10 cellular contexts compared by ENCODE assay signal in genomic region chr17:57629470-57629869, GRCh38.
A peak's percentile ranks its signal among the peaks of the same experiment; 100 is the strongest.
DNase-seq lines count a peak whose midpoint lies in the region; ATAC-seq and TF ChIP-seq lines count a peak whose summit lies in the region.
"Had no signal": no experiment of that assay in that cellular context is flagged by ENCODE, and none has a peak within 500 bp of the region (broad histone marks: within the 10 kb centered on the region; RNA-seq: fewer than 3 reads in every experiment).

No MANE protein-coding gene starts in this region.

- CTCF ChIA-PET in OCI-LY7 (lab: Charles Lee; ENCODE audit: unreplicated experiment) = interaction anchor here (0.9 kb wide), 1 partner anchor 43 kb away, joined by 3 read pairs; no protein-coding TSS in a partner anchor

- no peak overlapping the region for H3K9ac ChIP-seq in mesendoderm (ENCODE audit: low read length)

- H3K4ac ChIP-seq in mesendoderm (ENCODE audit: low read depth, low read length) = no peak overlapping the region

- no peaks in the 10 kb centered on the region for H3K9me3 ChIP-seq in OCI-LY7 (ENCODE audit: low read length)
- H3K9me3 ChIP-seq: tibial nerve had no signal

- H3K4me2 ChIP-seq in OCI-LY7 (ENCODE audit: low read length) = peak overlapping the region; percentile 61
- no peak overlapping the region for H3K4me2 ChIP-seq in mesendoderm (ENCODE audit: low read length)

- no peak overlapping the region for H4K5ac ChIP-seq in mesendoderm (ENCODE audit: low read length)

- H3K4me3 ChIP-seq in OCI-LY7 (ENCODE audit: low read depth, low read length, poor library complexity, severe bottlenecking) (peak overlapping the region; percentile 20), mesendoderm (ENCODE audit: low read length) (no peak overlapping the region)
- H3K4me3 ChIP-seq: tibial nerve had no signal

- POLR2A ChIA-PET in OCI-LY7 (lab: Charles Lee) = interaction anchor here (1.5 kb wide), 1 partner anchor 25 kb away, joined by 5 read pairs; no protein-coding TSS in a partner anchor

- H3K36me3 ChIP-seq in OCI-LY7 (ENCODE audit: insufficient read depth, low read length) (peaks cover 35% of the 10 kb centered on the region), mesendoderm (ENCODE audit: control insufficient read depth, insufficient read depth, low read length) (no peaks in the 10 kb centered on the region)

- no peak overlapping the region for H3K56ac ChIP-seq in mesendoderm (ENCODE audit: low read length)

- no peak overlapping the region for H2AK5ac ChIP-seq in mesendoderm (ENCODE audit: low read length)

- H3K4me1 ChIP-seq in OCI-LY7 (ENCODE audit: insufficient read depth, low read length, poor library complexity, severe bottlenecking) (peaks cover 56% of the 10 kb centered on the region), mesendoderm (ENCODE audit: control insufficient read depth, low read depth, low read length) (no peaks in the 10 kb centered on the region)
- H3K4me1 ChIP-seq: tibial nerve had no signal

- H3K79me2 ChIP-seq in OCI-LY7 (ENCODE audit: insufficient read depth, low read depth, low read length) (no peaks in the 10 kb centered on the region), mesendoderm (ENCODE audit: control insufficient read depth, insufficient read depth, low read length) (no peaks in the 10 kb centered on the region)

- no peak overlapping the region for H3K18ac ChIP-seq in mesendoderm (ENCODE audit: low read length)

- DNase-seq in CD1c-positive myeloid dendritic cell (ENCODE audit: extremely low spot score) = peak; percentile 89
- peak; percentile 94 for DNase-seq in OCI-LY7 (ENCODE audit: low spot score)
- no peak for DNase-seq in putamen (ENCODE audit: low spot score)
- DNase-seq in hepatic stellate cell (ENCODE audit: low spot score) = no peak
- DNase-seq in left cardiac atrium = no peak
- DNase-seq in mesendoderm = no peak
- DNase-seq: small intestine had no signal

- no peaks in the 10 kb centered on the region for H3K9me2 ChIP-seq in OCI-LY7 (ENCODE audit: insufficient read depth, low read length)

- no peak for TF ChIP-seq CTCF in OCI-LY7 (conservative IDR thresholded peaks at IDR 0.05; ENCODE audit: low read length)

- no peak overlapping the region for H3K23ac ChIP-seq in mesendoderm (ENCODE audit: low read length)

- no CpG with 5 or more reads among the region's 8 CpGs for WGBS in mesendoderm (ENCODE audit: extremely low coverage, insufficient coverage, low lambda C conversion rate)

- H4K8ac ChIP-seq in mesendoderm (ENCODE audit: low read depth, low read length) = no peak overlapping the region

- ATAC-seq in GM19372 (IDR thresholded peaks at IDR 0.05; ENCODE audit: low read depth, unreplicated experiment) = peak; percentile 74
- ATAC-seq in HG03060 (IDR thresholded peaks at IDR 0.05; ENCODE audit: low read depth, unreplicated experiment) = peak; percentile 48
- ATAC-seq in left cardiac atrium = no peak

- no peak overlapping the region for H2BK120ac ChIP-seq in mesendoderm (ENCODE audit: low read depth, low read length)

- BruUV-seq in OCI-LY7 (replicated peaks; lab: Mats Ljungman, UMichigan) = no TSS peak

- H4K20me1 ChIP-seq in OCI-LY7 (ENCODE audit: insufficient read depth, low read length) = no peaks in the 10 kb centered on the region

- no peak overlapping the region for H2BK15ac ChIP-seq in mesendoderm (replicated peaks; ENCODE audit: low read depth)

- intact Hi-C loops in OCI-LY7 (cut with micrococcal nuclease; ENCODE audit: unreplicated experiment) = loop anchor here (1.0 to 10.0 kb wide), 2 partner anchors 78 to 705 kb away; no protein-coding TSS in a partner anchor
- intact Hi-C loops in left cardiac atrium (cut with DNase I) = no loop called here

- H3K27me3 ChIP-seq in mesendoderm (ENCODE audit: insufficient read depth, low read length, poor library complexity) = no peaks in the 10 kb centered on the region
- H3K27me3 ChIP-seq: tibial nerve had no signal

- H2BK5ac ChIP-seq in mesendoderm (ENCODE audit: low read length) = no peak overlapping the region

- H3K27ac ChIP-seq in OCI-LY7 (ENCODE audit: low read depth, low read length, poor library complexity, severe bottlenecking) (peak overlapping the region; percentile 83), mesendoderm (ENCODE audit: low read depth, low read length) (no peak overlapping the region)
- H3K27ac ChIP-seq: tibial nerve had no signal

- H3K79me1 ChIP-seq in mesendoderm (ENCODE audit: low read length) = no peaks in the 10 kb centered on the region

- no peak overlapping the region for H2AFZ ChIP-seq in OCI-LY7 (ENCODE audit: low read length)

Comparison
In these comparisons a context has a peak if more than half of its experiments do, and no peak if none do; other contexts are left out.
1. DNase-seq: peak in CD1c-positive myeloid dendritic cell (single experiment) and OCI-LY7 (single experiment); none in putamen (single experiment), hepatic stellate cell (single experiment), left cardiac atrium (single experiment) and mesendoderm (single experiment).
2. ATAC-seq: peak in GM19372 (single experiment) and HG03060 (single experiment); none in left cardiac atrium (0 of 2).